In genomic region chr3:130892759-130893239, GRCh38 we compare ENCODE assay signal across 8 cellular contexts. TPM values are rescaled to one million over a fixed set of nuclear protein-coding genes. Genes with fewer than 3 reads are reported as not detected.
DNase-seq lines count a peak whose midpoint lies in the region; TF ChIP-seq lines count a peak whose summit lies in the region.

No MANE protein-coding gene starts in this region.

- H3T11ph ChIP-seq in H9 (ENCODE audit: low read length) = no peak overlapping the region

- H3K23me2 ChIP-seq in H9 (ENCODE audit: insufficient read length, low read depth, low read length, poor library complexity, severe bottlenecking) = peaks cover 11% of the 10 kb centered on the region

- no peak overlapping the region for H3K14ac ChIP-seq in H9 (ENCODE audit: insufficient read depth, low read length)

- H3K27ac Mint-ChIP-seq in H9 = peak overlapping the region in 2 of 3 experiments; percentile 97 to 99; a peak in 3 of 7 replicates
- H3K27ac Mint-ChIP-seq in activated naive CD8-positive, alpha-beta T cell = peak overlapping the region; percentile 99

- peak overlapping the region; percentile 89 for H3K9ac ChIP-seq in H9 (ENCODE audit: extremely low read depth, insufficient read length, low read length)

- no peak overlapping the region for H4K8ac ChIP-seq in H9 (replicated peaks; ENCODE audit: insufficient read length, low read depth, low read length)

- H3K56ac ChIP-seq in H9 (ENCODE audit: insufficient read length, low read depth, low read length) = no peak overlapping the region

- no peak overlapping the region for H2BK15ac ChIP-seq in H9 (ENCODE audit: low read depth, low read length)

- H3K9me3 ChIP-seq in H9 (ENCODE audit: control insufficient read depth, low read depth, low read length) (no peaks in the 10 kb centered on the region), osteoblast (ENCODE audit: low read depth, low read length) (no peaks in the 10 kb centered on the region), transverse colon (no peaks in the 10 kb centered on the region)

- H4K91ac ChIP-seq in H9 (ENCODE audit: insufficient read length, low read depth, low read length) = no peak overlapping the region

- no peak for TF ChIP-seq EP300 in transverse colon (IDR thresholded peaks at IDR 0.05; ENCODE audit: low read depth)

- H3K27ac ChIP-seq in H9 (ENCODE audit: insufficient read length, low read depth, low read length) = no peak overlapping the region
- H3K27ac ChIP-seq in osteoblast (ENCODE audit: low read depth, low read length) = peak overlapping the region; percentile 88
- H3K27ac ChIP-seq in transverse colon = peak overlapping the region; percentile 95 to 98 (median 97)

- no CpG with 5 or more reads among the region's 10 CpGs for WGBS in H9 (ENCODE audit: extremely low coverage, insufficient read length, low lambda C conversion rate)
- 0 to 2% methylated on average over 5 to 10 of the region's 10 CpGs for WGBS in transverse colon (ENCODE audit: low coverage in 1 of 2), 2 donors

- in situ Hi-C loops in G401 (cut with HindIII; ENCODE audit: low sequenced_read_pairs) = no loop called here
- in situ Hi-C loops in transverse colon (cut with MboI; ENCODE audit: low pct_ligation_motif_present in 1 of 4, low pct_unique_long_range_greater_than_20kb in 1 of 4, low sequenced_read_pairs in 3 of 4) = loop anchor here in 3 of 4 donors (5.0 to 10.0 kb wide), 3 partner anchors 128 to 148 kb away; partner anchors contain the start of gene PIK3R4 (in 1 of the 3)

- H3K9me3 Mint-ChIP-seq in H9 = no peaks in the 10 kb centered on the region
- no peaks in the 10 kb centered on the region for H3K9me3 Mint-ChIP-seq in activated naive CD8-positive, alpha-beta T cell (ENCODE audit: low read depth)

- H2BK20ac ChIP-seq in H9 (ENCODE audit: low read depth, low read length, poor library complexity, severe bottlenecking) = no peak overlapping the region

- H3K36me3 ChIP-seq in osteoblast (ENCODE audit: insufficient read depth, low read length) (no peaks in the 10 kb centered on the region), transverse colon (no peaks in the 10 kb centered on the region)

- intact Hi-C loops in transverse colon (cut with DNase I; ENCODE audit: low total_unique reads) = no loop called here

- no peak overlapping the region for H2BK5ac ChIP-seq in H9 (ENCODE audit: insufficient read length, low read length)

- H3K27me3 ChIP-seq in H9 (ENCODE audit: insufficient read depth, low read length) (no peaks in the 10 kb centered on the region), osteoblast (ENCODE audit: insufficient read depth, low read length) (no peaks in the 10 kb centered on the region), transverse colon (no peaks in the 10 kb centered on the region)

- H3K23ac ChIP-seq in H9 (ENCODE audit: insufficient read length, low read depth, low read length) = no peak overlapping the region

- H3K4me2 ChIP-seq in H9 (ENCODE audit: insufficient read depth, insufficient read length, low read length) = peak overlapping the region; percentile 99
- peak overlapping the region; percentile 99 for H3K4me2 ChIP-seq in osteoblast (ENCODE audit: insufficient read depth, low read length)

- H3K4me3 ChIP-seq in osteoblast (ENCODE audit: insufficient read depth, low read length) = peak overlapping the region; percentile 96
- H3K4me3 ChIP-seq in transverse colon = peak overlapping the region; percentile 72 to 97 (median 88)

- H2AFZ ChIP-seq in H9 (ENCODE audit: low read length) (peak overlapping the region; percentile 94), osteoblast (ENCODE audit: low read length) (peak overlapping the region; percentile 99)

- H2BK12ac ChIP-seq in H9 (ENCODE audit: insufficient read length, low read depth, low read length) = no peak overlapping the region

- H4K5ac ChIP-seq in H9 (ENCODE audit: insufficient read length, low read depth, low read length) = no peak overlapping the region

- no peak overlapping the region for H3K18ac ChIP-seq in H9 (ENCODE audit: insufficient read length, low read depth, low read length)

- peaks cover 11% of the 10 kb centered on the region for H3K79me2 ChIP-seq in H9 (ENCODE audit: insufficient read depth, low read length)
- peaks cover 38% of the 10 kb centered on the region for H3K79me2 ChIP-seq in osteoblast (ENCODE audit: insufficient read depth, low read length)

- H3K79me1 ChIP-seq in H9 (ENCODE audit: insufficient read depth, low read depth, low read length, poor library complexity, severe bottlenecking) = no peaks in the 10 kb centered on the region

- H4K20me1 ChIP-seq in H9 (ENCODE audit: control insufficient read depth, insufficient read depth, insufficient read length) = no peaks in the 10 kb centered on the region
- peaks cover 21% of the 10 kb centered on the region for H4K20me1 ChIP-seq in osteoblast (ENCODE audit: insufficient read depth, low read length)

- H3K4me1 ChIP-seq in H9 (ENCODE audit: insufficient read depth, low read length) (peaks cover 3% of the 10 kb centered on the region; the same call in 1 of the 2 replicates), osteoblast (ENCODE audit: insufficient read depth, low read length) (peaks cover 26% of the 10 kb centered on the region), transverse colon (peaks cover 0 to 26% (median 14%) of the 10 kb centered on the region in 4 donors)

- peaks cover 33 to 34% of the 10 kb centered on the region in 2 experiments for H3K4me1 Mint-ChIP-seq in H9
- peaks cover 37% of the 10 kb centered on the region for H3K4me1 Mint-ChIP-seq in activated naive CD8-positive, alpha-beta T cell (ENCODE audit: low read depth)

- peak; percentile 90 for TF ChIP-seq CTCF in H9 (conservative IDR thresholded peaks at IDR 0.05)
- TF ChIP-seq CTCF in osteoblast (IDR thresholded peaks at IDR 0.05; ENCODE audit: extremely low read depth, low read depth, low read length) = peak; percentile 91
- TF ChIP-seq CTCF in transverse colon (IDR thresholded peaks at IDR 0.05) = peak; percentile 82 to 94 (median 89)

- H2AK5ac ChIP-seq in H9 (ENCODE audit: insufficient read length, low read length) = no peak overlapping the region

- H3K27me3 Mint-ChIP-seq in H9 (ENCODE audit: low read depth) = no peaks in the 10 kb centered on the region
- H3K27me3 Mint-ChIP-seq in activated naive CD8-positive, alpha-beta T cell = no peaks in the 10 kb centered on the region

- H2BK120ac ChIP-seq in H9 (ENCODE audit: low read depth, low read length, poor library complexity, severe bottlenecking) = no peak overlapping the region

- H3K4ac ChIP-seq in H9 (ENCODE audit: low read depth, low read length) = no peak overlapping the region

- TF ChIP-seq POLR2A in transverse colon (IDR thresholded peaks at IDR 0.05) = no peak

- DNase-seq in G401 (ENCODE audit: low spot score) = peak; percentile 93
- peak; percentile 47 for DNase-seq in H9
- DNase-seq in LoVo (ENCODE audit: low spot score) = peak; percentile 76
- DNase-seq in RPMI8226 = peak; percentile 87
- peak; percentile 61 for DNase-seq in glomerular visceral epithelial cell (ENCODE audit: extremely low spot score)
- peak; percentile 58 for DNase-seq in osteoblast (ENCODE audit: insufficient read length, low spot score, missing footprints)
- peak; percentile 75 for DNase-seq in transverse colon

- no peaks in the 10 kb centered on the region for H3K36me3 Mint-ChIP-seq in H9 (ENCODE audit: insufficient read depth in 1 of 3, low read depth in 3 of 3)
- H3K36me3 Mint-ChIP-seq in activated naive CD8-positive, alpha-beta T cell = peaks cover 3% of the 10 kb centered on the region

- H3K4me3 Mint-ChIP-seq in H9 = peak overlapping the region; percentile 93
- peak overlapping the region; percentile 91 for H3K4me3 Mint-ChIP-seq in activated naive CD8-positive, alpha-beta T cell

RNA-seq across cellular contexts. Expression of gene ATP2C1, which starts 1.1 kb away (rescaled TPM):
- 16.5 and 34.6 TPM in 2 replicates for total RNA-seq in G401 (2014; rRNA removed; shearing (Covaris generic))
- total RNA-seq in H9 (2021) (64.9 and 65.5 TPM in 2 replicates), osteoblast (97.5 and 99.5 TPM in 2 replicates), transverse colon (10 to 100 TPM; 20.9 to 60.8 (median 44.6) TPM)
